In genomic region chr10:17140386-17140761, GRCh38 we compare ENCODE assay signal across 30 cellular contexts.
"Had no signal": no experiment of that assay in that cellular context is flagged by ENCODE, and none has a peak within 500 bp of the region (broad histone marks: within the 10 kb centered on the region; RNA-seq: fewer than 3 reads in every experiment).

No MANE protein-coding gene starts in this region.

- ATAC-seq: activated CD8-positive, alpha-beta T cell treated with anti-CD3 and anti-CD28 coated beads for 36 hours; activated naive CD4-positive, alpha-beta T cell treated with anti-CD3 and anti-CD28 coated beads, Interleukin-2, amount 50 U/mL, for 72 hours; activated T-cell treated with anti-CD3 and anti-CD28 coated beads, Interleukin-2, amount 50 U/mL, for 4 hours; activated T-cell treated with anti-CD3 and anti-CD28 coated beads, Interleukin-2, amount 50 U/mL, for 72 hours; activated T-helper 17 cell treated with anti-CD3 and anti-CD28 coated beads, Interleukin-2, amount 50 U/mL, for 72 hours had no signal

- H3K27me3 ChIP-seq: adrenal gland, ascending aorta, cardiac muscle cell, colonic mucosa had no signal

- H3K4me1 ChIP-seq: adrenal gland, colonic mucosa had no signal

- DNase-seq: activated B cell treated with CpG ODN at 0.5 μM for 24 hours; activated CD4-positive, alpha-beta memory T cell treated with anti-CD3 and anti-CD28 coated beads for 36 hours; activated CD4-positive, alpha-beta T cell treated with anti-CD3 and anti-CD28 coated beads for 48 hours; activated CD4-positive, alpha-beta T cell treated with anti-CD3 and anti-CD28 coated beads, Interleukin-2, amount 50 U/mL, for 1 hour; activated CD4-positive, alpha-beta T cell treated with anti-CD3 and anti-CD28 coated beads, Interleukin-2, amount 50 U/mL, for 4 hours; activated CD4-positive, CD25-positive, alpha-beta regulatory T cell treated with anti-CD3 and anti-CD28 coated beads, Interleukin-2, amount 50 U/mL, for 72 hours; activated CD8-positive, alpha-beta memory T cell treated with anti-CD3 and anti-CD28 coated beads, Interleukin-2, amount 50 U/mL, for 4 hours; activated CD8-positive, alpha-beta T cell treated with anti-CD3 and anti-CD28 coated beads for 36 hours; activated effector memory CD4-positive, alpha-beta T cell treated with anti-CD3 and anti-CD28 coated beads, Interleukin-2, amount 50 U/mL, for 16 hours; activated gamma-delta T cell treated with Interleukin-2 at 50 U/mL for 16 hours; activated naive CD4-positive, alpha-beta T cell; activated naive CD4-positive, alpha-beta T cell treated with anti-CD3 and anti-CD28 coated beads for 36 hours; activated naive CD4-positive, alpha-beta T cell treated with anti-CD3 and anti-CD28 coated beads, Interleukin-2, amount 50 U/mL, for 16 hours; activated naive CD8-positive, alpha-beta T cell treated with anti-CD3 and anti-CD28 coated beads for 36 hours; activated T-cell treated with anti-CD3 and anti-CD28 coated beads for 4 hours; activated T-cell treated with anti-CD3 and anti-CD28 coated beads, Interleukin-2, amount 50 U/mL, for 1 hour; activated T-cell treated with anti-CD3 and anti-CD28 coated beads, Interleukin-2, amount 50 U/mL, for 4 hours; activated T-cell treated with anti-CD3 and anti-CD28 coated beads, Interleukin-2, amount 50 U/mL, for 72 hours; adrenal gland; amniotic stem cell; anterior cingulate cortex; caudate nucleus; cerebellar nuclear complex; colonic mucosa; T-helper 2 cell; T-helper 9 cell had no signal

- H3K9me3 ChIP-seq: adrenal gland, ascending aorta, colonic mucosa had no signal

- H3K4me3 ChIP-seq: adrenal gland, ascending aorta, cardiac muscle cell, colonic mucosa had no signal

- H3K27ac ChIP-seq: adrenal gland, ascending aorta, cardiac muscle cell, colonic mucosa had no signal

- H3K36me3 ChIP-seq: adrenal gland, ascending aorta, cardiac muscle cell, colonic mucosa had no signal
